Comparison of ENCODE assay signal across 12 cellular contexts in genomic region chr14:22597265-22597664, GRCh38. TPM values are rescaled to one million over a fixed set of nuclear protein-coding genes. Genes with fewer than 3 reads are reported as not detected.
DNase-seq lines count a peak whose midpoint lies in the region; ATAC-seq, FAIRE-seq and TF ChIP-seq lines count a peak whose summit lies in the region.
"Had no signal": no experiment of that assay in that cellular context is flagged by ENCODE, and none has a peak within 500 bp of the region (broad histone marks: within the 10 kb centered on the region; RNA-seq: fewer than 3 reads in every experiment).

No MANE protein-coding gene starts in this region.

- H3K4me3 Mint-ChIP-seq in CD8-positive, alpha-beta T cell = peak overlapping the region; percentile 90
- H3K4me3 Mint-ChIP-seq in neural crest cell = peak overlapping the region; percentile 97

- no peak for ATAC-seq in CD8-positive, alpha-beta T cell

- H3K27me3 ChIP-seq in CD8-positive, alpha-beta T cell (ENCODE audit: insufficient read depth, low read length) = no peaks in the 10 kb centered on the region
- H3K27me3 ChIP-seq in KMS-11 (ENCODE audit: insufficient read depth, low read depth) (no peaks in the 10 kb centered on the region), small intestine (ENCODE audit: control insufficient read depth in 2 of 2, insufficient read depth in 2 of 2, low read length in 2 of 2) (no peaks in the 10 kb centered on the region)

- H3K27ac ChIP-seq in CD8-positive, alpha-beta T cell (ENCODE audit: low read depth, low read length) = no peak overlapping the region
- peak overlapping the region; percentile 83; the same call in 1 of the 2 replicates for H3K27ac ChIP-seq in KMS-11
- peak overlapping the region in 1 of 2 donors; percentile 88 for H3K27ac ChIP-seq in coronary artery
- no peak overlapping the region for H3K27ac ChIP-seq in small intestine (ENCODE audit: low read depth in 1 of 2, low read length in 1 of 2)

- H3K36me3 ChIP-seq in CD8-positive, alpha-beta T cell (ENCODE audit: insufficient read depth, low read length) = peaks cover 5% of the 10 kb centered on the region
- H3K36me3 ChIP-seq in KMS-11 (ENCODE audit: insufficient read depth) (no peaks in the 10 kb centered on the region), small intestine (ENCODE audit: control insufficient read depth in 2 of 2, insufficient read depth in 2 of 2, low read length in 2 of 2) (peaks cover 0 to 8% of the 10 kb centered on the region in 2 donors)

- no peak overlapping the region for H3K4me3 ChIP-seq in CD8-positive, alpha-beta T cell (ENCODE audit: low read depth, low read length)
- no peak overlapping the region for H3K4me3 ChIP-seq in KMS-11 (IDR thresholded peaks at IDR 0.05; ENCODE audit: insufficient read depth, low read depth, low read length)
- peak overlapping the region; percentile 82 for H3K4me3 ChIP-seq in coronary artery
- H3K4me3 ChIP-seq in small intestine (ENCODE audit: low read depth in 1 of 2, low read length in 2 of 2) = no peak overlapping the region

- intact Hi-C loops in CD8-positive, alpha-beta T cell (cut with DNase I, micrococcal nuclease) = no loop called here

- peaks cover 16% of the 10 kb centered on the region for H3K36me3 Mint-ChIP-seq in CD8-positive, alpha-beta T cell
- no peaks in the 10 kb centered on the region for H3K36me3 Mint-ChIP-seq in neural crest cell (ENCODE audit: low read depth)

- DNase-seq in CD8-positive, alpha-beta T cell = no peak
- DNase-seq in coronary artery (ENCODE audit: low spot score) (no peak), neural crest cell (ENCODE audit: low read depth, low spot score) (no peak), globus pallidus (ENCODE audit: low spot score) (no peak), small intestine (no peak), ecto neural progenitor cell (ENCODE audit: low spot score) (no peak), hippocampal formation (lab: John Stamatoyannopoulos, UW) (no peak)
- DNase-seq: NCI-H510A had no signal

- peaks cover 22% of the 10 kb centered on the region for H3K4me1 ChIP-seq in CD8-positive, alpha-beta T cell (ENCODE audit: insufficient read depth, low read length)
- peaks cover 49% of the 10 kb centered on the region for H3K4me1 ChIP-seq in KMS-11 (ENCODE audit: low read depth, poor library complexity, severe bottlenecking)
- peaks cover 1 to 4% of the 10 kb centered on the region in 2 donors for H3K4me1 ChIP-seq in small intestine (ENCODE audit: control insufficient read depth in 2 of 2, insufficient read depth in 1 of 2, low read depth in 1 of 2, low read length in 1 of 2)

- peaks cover 22% of the 10 kb centered on the region for H3K79me2 ChIP-seq in KMS-11 (ENCODE audit: insufficient read depth, low read depth)

- CTCF ChIA-PET in CD8-positive, alpha-beta T cell (lab: Charles Lee) = interaction anchor here (1.8 to 6.6 kb wide), 3 partner anchors 8 to 33 kb away, joined by 4 to 40 read pairs (median 11); partner anchors contain the start of gene DAD1

- H3K9ac ChIP-seq in KMS-11 = peak overlapping the region; percentile 76; the same call in 1 of the 2 replicates

- 78 to 89% (median 79%) methylated on average over 6 of the region's 6 CpGs for WGBS in small intestine, 3 donors

- no peak for FAIRE-seq in small intestine (lab: Jason Lieb, UNC)

- H2AFZ ChIP-seq in KMS-11 (ENCODE audit: low read depth) = peak overlapping the region; percentile 91

- no peaks in the 10 kb centered on the region for H3K9me3 ChIP-seq in CD8-positive, alpha-beta T cell (ENCODE audit: low read length)
- no peaks in the 10 kb centered on the region for H3K9me3 ChIP-seq in small intestine (ENCODE audit: control insufficient read depth, low read depth)

- no peaks in the 10 kb centered on the region for H3K27me3 Mint-ChIP-seq in CD8-positive, alpha-beta T cell (ENCODE audit: low read depth)
- H3K27me3 Mint-ChIP-seq in neural crest cell (ENCODE audit: low read depth) = peaks cover 52% of the 10 kb centered on the region

- peak overlapping the region; percentile 84 for H3K4me2 ChIP-seq in KMS-11

- H4K20me1 ChIP-seq in KMS-11 (ENCODE audit: insufficient read depth) = no peaks in the 10 kb centered on the region

- no peak overlapping the region for H3K27ac Mint-ChIP-seq in CD8-positive, alpha-beta T cell
- no peak overlapping the region for H3K27ac Mint-ChIP-seq in neural crest cell (ENCODE audit: unreplicated experiment)

- POLR2A ChIA-PET in CD8-positive, alpha-beta T cell (lab: Charles Lee) = interaction anchor here (0.6 to 3.1 kb wide), 7 partner anchors 8 to 604 kb away, joined by 3 to 30 read pairs (median 5); partner anchors contain the start of gene DAD1

- no peak for TF ChIP-seq CTCF in CD8-positive, alpha-beta T cell (IDR thresholded peaks at IDR 0.05)
- no peak for TF ChIP-seq CTCF in KMS-11 (conservative IDR thresholded peaks at IDR 0.05; ENCODE audit: low read depth, low read length)
- TF ChIP-seq CTCF in coronary artery (IDR thresholded peaks at IDR 0.05) = no peak
- TF ChIP-seq CTCF in neural crest cell (conservative IDR thresholded peaks at IDR 0.05) = no peak

- H3K9me3 Mint-ChIP-seq in CD8-positive, alpha-beta T cell = no peaks in the 10 kb centered on the region
- no peaks in the 10 kb centered on the region for H3K9me3 Mint-ChIP-seq in neural crest cell

- H3K4me1 Mint-ChIP-seq in CD8-positive, alpha-beta T cell (ENCODE audit: low read depth) = peaks cover 41% of the 10 kb centered on the region
- H3K4me1 Mint-ChIP-seq in neural crest cell = peaks cover 23% of the 10 kb centered on the region

RNA-seq across cellular contexts. Expression of gene ABHD4, which starts 0.8 kb away (rescaled TPM):
- 1 to 10 TPM; 7.9 to 8.3 TPM for total RNA-seq in CD8-positive, alpha-beta T cell
- total RNA-seq in neural crest cell = 11.2 and 11.6 TPM in 2 replicates
- polyA plus RNA-seq in small intestine = 10 to 100 TPM; 11.5 to 38.7 (median 24.6) TPM

RNA-seq across cellular contexts. Expression of gene DAD1, which starts 8.2 kb away (rescaled TPM):
- total RNA-seq in CD8-positive, alpha-beta T cell = 10 to 100 TPM; 27.2 to 35.6 TPM
- total RNA-seq in neural crest cell = 151 and 155 TPM in 2 replicates
- polyA plus RNA-seq in small intestine = 100 to 1,000 TPM; 147 to 313 (median 249) TPM

RNA-seq across cellular contexts. Expression of gene OR6J1, which starts 46.9 kb away (rescaled TPM):
- not detected for total RNA-seq in CD8-positive, alpha-beta T cell
- total RNA-seq in neural crest cell = not detected in 2 replicates
- not detected for polyA plus RNA-seq in small intestine
- total RNA-seq: Daoy, fibroblast of villous mesenchyme, mucosa of gallbladder had no signal
